Comparison of ENCODE assay signal across 1 cellular context in genomic region chr3:45656575-45657363, GRCh38.
TF ChIP-seq lines count a peak whose summit lies in the region.

No MANE protein-coding gene starts in this region.

TF ChIP-seq in HepG2, 621 proteins besides CTCF, POLR2A, EP300 and RAD21 (continued from another document and continues in another):
- TF ChIP-seq ZBED4 (CRISPR knock-in tag; IDR thresholded peaks at IDR 0.05; ENCODE audit: borderline replicate concordance) (peak; percentile 19; the same call in 1 of the 2 replicates), SP1 (IDR thresholded peaks at IDR 0.05) (no peak), SP1 (CRISPR knock-in tag; IDR thresholded peaks at IDR 0.05) (peak; percentile 39; the same call in 1 of the 2 replicates), ZNF33B (CRISPR knock-in tag; IDR thresholded peaks at IDR 0.05) (no peak), ZBTB49 (CRISPR knock-in tag; IDR thresholded peaks at IDR 0.05; ENCODE audit: borderline replicate concordance) (no peak), NFE2 (CRISPR knock-in tag; IDR thresholded peaks at IDR 0.05) (no peak), POLR2AphosphoS2 (IDR thresholded peaks at IDR 0.05; ENCODE audit: low read depth, low read length) (no peak), E2F1 (CRISPR knock-in tag; IDR thresholded peaks at IDR 0.05) (no peak), BRD4 (CRISPR knock-in tag; IDR thresholded peaks at IDR 0.05) (no peak), AKNA (CRISPR knock-in tag; IDR thresholded peaks at IDR 0.05; ENCODE audit: borderline replicate concordance) (no peak), GATAD1 (CRISPR knock-in tag; IDR thresholded peaks at IDR 0.05) (peak; percentile 62), HIVEP1 (CRISPR knock-in tag; IDR thresholded peaks at IDR 0.05) (no peak), NCOA2 (CRISPR knock-in tag; IDR thresholded peaks at IDR 0.05) (no peak), CCDC6 (CRISPR knock-in tag; IDR thresholded peaks at IDR 0.05) (no peak), SP4 (CRISPR knock-in tag; IDR thresholded peaks at IDR 0.05) (no peak), HNF1A (IDR thresholded peaks at IDR 0.05; ENCODE audit: low read depth) (no peak), HNF1A (CRISPR knock-in tag; IDR thresholded peaks at IDR 0.05; ENCODE audit: borderline replicate concordance) (no peak), ZZZ3 (CRISPR knock-in tag; IDR thresholded peaks at IDR 0.05; ENCODE audit: borderline replicate concordance) (no peak), ETV5 (CRISPR knock-in tag; IDR thresholded peaks at IDR 0.05; ENCODE audit: borderline replicate concordance) (no peak), TARDBP (CRISPR knock-in tag; IDR thresholded peaks at IDR 0.05) (no peak), SAP130 (CRISPR knock-in tag; IDR thresholded peaks at IDR 0.05; ENCODE audit: low read depth) (peak; percentile 50), SALL1 (CRISPR knock-in tag; IDR thresholded peaks at IDR 0.05) (peak; percentile 36; the same call in 1 of the 2 replicates), FOXJ3 (CRISPR knock-in tag; IDR thresholded peaks at IDR 0.05; ENCODE audit: borderline replicate concordance) (no peak), SOX5 (CRISPR knock-in tag; IDR thresholded peaks at IDR 0.05; ENCODE audit: borderline replicate concordance) (no peak), SMARCE1 (IDR thresholded peaks at IDR 0.05; ENCODE audit: borderline replicate concordance) (no peak), REPIN1 (CRISPR knock-in tag; IDR thresholded peaks at IDR 0.05; ENCODE audit: borderline replicate concordance, low read depth) (no peak), MLLT10 (CRISPR knock-in tag; IDR thresholded peaks at IDR 0.05) (no peak), ZBTB38 (CRISPR knock-in tag; IDR thresholded peaks at IDR 0.05) (no peak), RBM22 (optimal IDR thresholded peaks at IDR 0.05; ENCODE audit: low read length) (no peak), ZFP36 (IDR thresholded peaks at IDR 0.05; ENCODE audit: borderline replicate concordance, low read depth, low read length, partially characterized antibody) (no peak), ZNF574 (CRISPR knock-in tag; IDR thresholded peaks at IDR 0.05) (0 out of 2 replicates have a peak, but pooled peaks have one; percentile 25), DDIT3 (CRISPR knock-in tag; IDR thresholded peaks at IDR 0.05) (no peak), SPEN (CRISPR knock-in tag; IDR thresholded peaks at IDR 0.05; ENCODE audit: low read depth) (no peak), SIX4 (CRISPR knock-in tag; IDR thresholded peaks at IDR 0.05) (no peak), ZBTB46 (CRISPR knock-in tag; IDR thresholded peaks at IDR 0.05; ENCODE audit: borderline replicate concordance) (no peak), CREB3 (CRISPR knock-in tag; IDR thresholded peaks at IDR 0.05) (no peak)
